Comparison of ENCODE assay signal across 9 cellular contexts in the genomic region with DNA sequence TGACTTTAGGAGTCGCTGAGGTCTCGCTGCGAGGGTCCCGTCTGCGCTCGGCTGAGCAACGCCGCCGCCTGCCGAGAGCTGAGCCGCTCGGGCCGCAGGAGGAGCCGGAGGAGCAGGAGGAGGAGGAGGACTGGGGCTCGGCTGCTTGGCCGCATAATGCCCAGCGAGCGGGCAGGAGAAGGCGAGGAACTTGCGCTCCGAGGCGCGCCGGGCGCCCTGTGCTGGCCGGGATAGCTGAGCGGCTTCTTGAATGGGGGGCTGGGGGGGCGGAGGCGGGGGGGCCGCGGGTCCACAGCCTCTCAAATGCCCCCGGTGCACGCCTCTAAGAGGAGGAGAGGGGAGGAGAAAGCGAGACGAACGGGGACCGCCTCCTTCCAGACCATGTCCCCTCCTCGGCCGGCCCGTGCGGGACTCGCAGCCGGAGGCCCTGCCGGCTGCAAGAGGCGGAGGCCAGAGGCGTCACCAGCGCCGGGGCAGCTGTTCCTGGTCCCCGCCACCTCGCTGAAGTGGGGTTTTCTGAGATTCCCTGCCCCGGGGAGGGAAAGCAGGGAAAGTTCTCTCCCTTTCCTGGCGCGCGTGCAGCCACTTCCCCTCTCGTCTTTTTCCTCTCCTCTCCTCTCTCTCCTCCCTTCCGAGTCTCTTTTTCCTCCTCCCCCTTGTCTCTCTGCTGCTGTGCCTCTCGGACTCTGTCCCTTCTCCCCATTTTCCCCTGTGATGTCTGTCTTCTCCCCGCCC. TPM values are rescaled to one million over a fixed set of nuclear protein-coding genes. Genes with fewer than 3 reads are reported as not detected.
DNase-seq lines count a peak whose midpoint lies in the region; ATAC-seq and TF ChIP-seq lines count a peak whose summit lies in the region.
"Had no signal": no experiment of that assay in that cellular context is flagged by ENCODE, and none has a peak within 500 bp of the region (broad histone marks: within the 10 kb centered on the region; RNA-seq: fewer than 3 reads in every experiment).

A gene with protein sequence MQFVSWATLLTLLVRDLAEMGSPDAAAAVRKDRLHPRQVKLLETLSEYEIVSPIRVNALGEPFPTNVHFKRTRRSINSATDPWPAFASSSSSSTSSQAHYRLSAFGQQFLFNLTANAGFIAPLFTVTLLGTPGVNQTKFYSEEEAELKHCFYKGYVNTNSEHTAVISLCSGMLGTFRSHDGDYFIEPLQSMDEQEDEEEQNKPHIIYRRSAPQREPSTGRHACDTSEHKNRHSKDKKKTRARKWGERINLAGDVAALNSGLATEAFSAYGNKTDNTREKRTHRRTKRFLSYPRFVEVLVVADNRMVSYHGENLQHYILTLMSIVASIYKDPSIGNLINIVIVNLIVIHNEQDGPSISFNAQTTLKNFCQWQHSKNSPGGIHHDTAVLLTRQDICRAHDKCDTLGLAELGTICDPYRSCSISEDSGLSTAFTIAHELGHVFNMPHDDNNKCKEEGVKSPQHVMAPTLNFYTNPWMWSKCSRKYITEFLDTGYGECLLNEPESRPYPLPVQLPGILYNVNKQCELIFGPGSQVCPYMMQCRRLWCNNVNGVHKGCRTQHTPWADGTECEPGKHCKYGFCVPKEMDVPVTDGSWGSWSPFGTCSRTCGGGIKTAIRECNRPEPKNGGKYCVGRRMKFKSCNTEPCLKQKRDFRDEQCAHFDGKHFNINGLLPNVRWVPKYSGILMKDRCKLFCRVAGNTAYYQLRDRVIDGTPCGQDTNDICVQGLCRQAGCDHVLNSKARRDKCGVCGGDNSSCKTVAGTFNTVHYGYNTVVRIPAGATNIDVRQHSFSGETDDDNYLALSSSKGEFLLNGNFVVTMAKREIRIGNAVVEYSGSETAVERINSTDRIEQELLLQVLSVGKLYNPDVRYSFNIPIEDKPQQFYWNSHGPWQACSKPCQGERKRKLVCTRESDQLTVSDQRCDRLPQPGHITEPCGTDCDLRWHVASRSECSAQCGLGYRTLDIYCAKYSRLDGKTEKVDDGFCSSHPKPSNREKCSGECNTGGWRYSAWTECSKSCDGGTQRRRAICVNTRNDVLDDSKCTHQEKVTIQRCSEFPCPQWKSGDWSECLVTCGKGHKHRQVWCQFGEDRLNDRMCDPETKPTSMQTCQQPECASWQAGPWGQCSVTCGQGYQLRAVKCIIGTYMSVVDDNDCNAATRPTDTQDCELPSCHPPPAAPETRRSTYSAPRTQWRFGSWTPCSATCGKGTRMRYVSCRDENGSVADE (N-terminal part only) (minus strand): TSS at position 220 of the 735 bp plus-strand sequence. CDS start 343 bp downstream, outside the sequence.

- peaks cover 6% of the 10 kb centered on the region for H3K4me1 Mint-ChIP-seq in activated CD4-positive, alpha-beta T cell treated with anti-CD3 and anti-CD28 coated beads, Interleukin-2, amount 10 ng/mL, durations not matched to agents 24 days and 14 days

- H3K27me3 ChIP-seq in iPS-20b (ENCODE audit: insufficient read depth, low read length) (peaks cover 85% of the 10 kb centered on the region), gastrocnemius medialis (no peaks in the 10 kb centered on the region)

- in situ Hi-C loops in gastrocnemius medialis (cut with MboI; ENCODE audit: low sequenced_read_pairs in 4 of 4): loop anchor here in 1 of 4 donors (25.0 kb wide), 1 partner anchor 724 kb away; no protein-coding TSS in a partner anchor

- TF ChIP-seq CTCF in cardiac fibroblast (IDR thresholded peaks at IDR 0.05; ENCODE audit: low read depth, low read length) (no peak), gastrocnemius medialis (IDR thresholded peaks at IDR 0.05 in 4 of 5, conservative IDR thresholded peaks at IDR 0.05 in 1 of 5) (peak in 1 of 5 experiments; percentile 13)

- H3K4me3 Mint-ChIP-seq in activated CD4-positive, alpha-beta T cell treated with anti-CD3 and anti-CD28 coated beads, Interleukin-2, amount 10 ng/mL, durations not matched to agents 24 days and 14 days: no peak within 1 kb of the TSS

- no peaks in the 10 kb centered on the region for H3K9me3 Mint-ChIP-seq in activated CD4-positive, alpha-beta T cell treated with anti-CD3 and anti-CD28 coated beads, Interleukin-2, amount 10 ng/mL, durations not matched to agents 24 days and 14 days

- ATAC-seq in gastrocnemius medialis (peak; percentile 14 to 29), GM21576 (IDR thresholded peaks at IDR 0.05; ENCODE audit: unreplicated experiment) (no peak)

- H3K9me3 ChIP-seq in iPS-20b (ENCODE audit: insufficient read depth, low read depth, low read length) (no peaks in the 10 kb centered on the region), gastrocnemius medialis (no peaks in the 10 kb centered on the region)

- H3K4me3 ChIP-seq in cardiac fibroblast (replicated peaks in 1 of 2; ENCODE audit: low read depth in 2 of 2, low read length in 2 of 2) (peak within 1 kb of the TSS; percentile 68 to 85), iPS-20b (ENCODE audit: low read length) (peak within 1 kb of the TSS; percentile 82), gastrocnemius medialis (peak within 1 kb of the TSS; percentile 56 to 95 (median 88))

- peaks cover 45% of the 10 kb centered on the region for H3K27me3 Mint-ChIP-seq in activated CD4-positive, alpha-beta T cell treated with anti-CD3 and anti-CD28 coated beads, Interleukin-2, amount 10 ng/mL, durations not matched to agents 24 days and 14 days

- H3K27ac Mint-ChIP-seq in activated CD4-positive, alpha-beta T cell treated with anti-CD3 and anti-CD28 coated beads, Interleukin-2, amount 10 ng/mL, durations not matched to agents 24 days and 14 days: no peak within 1 kb of the TSS

- H3K4me1 ChIP-seq in iPS-20b (ENCODE audit: insufficient read depth, low read length) (peaks cover 36% of the 10 kb centered on the region), gastrocnemius medialis (peaks cover 9 to 22% of the 10 kb centered on the region in 2 donors)

- intact Hi-C loops in gastrocnemius medialis (cut with DNase I; ENCODE audit: low total_unique reads): loop anchor here (2.0 to 10.0 kb wide), 6 partner anchors 74 to 1537 kb away; a partner anchor contains a TSS
- intact Hi-C loops in activated CD4-positive, alpha-beta T cell treated with anti-CD3 and anti-CD28 coated beads, Interleukin-2, amount 10 ng/mL, durations not matched to agents 24 days and 14 days (cut with micrococcal nuclease): no loop called here

- peak; percentile 84 to 89 for TF ChIP-seq POLR2A in gastrocnemius medialis (IDR thresholded peaks at IDR 0.05)

- DNase-seq in DMS53 (lab: John Stamatoyannopoulos, UW): peak; percentile 29
- no peak for DNase-seq in DMS53 treated with DMSO at 0.1 percent for 48 hours (lab: John Stamatoyannopoulos, UW; ENCODE audit: unreplicated experiment)
- DNase-seq in cardiac fibroblast (ENCODE audit: low read depth in 2 of 2): peak; percentile 73 to 89
- peak; percentile 37 to 52 for DNase-seq in gastrocnemius medialis
- no peak for DNase-seq in effector CD4-positive, alpha-beta T cell
- no peak for DNase-seq in activated CD4-positive, alpha-beta T cell treated with anti-CD3 and anti-CD28 coated beads, Interleukin-2, amount 10 ng/mL, durations not matched to agents 24 days and 14 days

- H3K9ac ChIP-seq in iPS-20b (ENCODE audit: low read depth, low read length): peak within 1 kb of the TSS; percentile 16; the same call in 1 of the 2 replicates

- H3K36me3 ChIP-seq in iPS-20b (ENCODE audit: insufficient read depth, low read depth, low read length) (no peaks in the 10 kb centered on the region), gastrocnemius medialis (no peaks in the 10 kb centered on the region)

- H3K27ac ChIP-seq in iPS-20b (ENCODE audit: low read length): no peak within 1 kb of the TSS
- peak within 1 kb of the TSS; percentile 90 to 97 (median 93) for H3K27ac ChIP-seq in gastrocnemius medialis

- no peaks in the 10 kb centered on the region for H3K36me3 Mint-ChIP-seq in activated CD4-positive, alpha-beta T cell treated with anti-CD3 and anti-CD28 coated beads, Interleukin-2, amount 10 ng/mL, durations not matched to agents 24 days and 14 days (ENCODE audit: low read depth)

RNA-seq across cellular contexts. Expression of the gene that starts here (rescaled TPM):
- 10 to 100 TPM in 3 of 4 donors, 1 to 10 TPM in 1; 4.8 to 49.8 (median 13.4) TPM for total RNA-seq in gastrocnemius medialis
- total RNA-seq in activated CD4-positive, alpha-beta T cell treated with anti-CD3 and anti-CD28 coated beads, Interleukin-2, amount 10 ng/mL, durations not matched to agents 24 days and 14 days: not detected in 2 replicates
- total RNA-seq: T-helper 2 cell treated with Interferon-gamma antibody and Interleukin-4, amounts not matched to agents 100 ng/mL and 5 ng/mL, for 36 hours had no signal

Comparison
In these comparisons a context has a peak if more than half of its experiments do, and no peak if none do; other contexts are left out.
1. DNase-seq: peak in DMS53 (single experiment), cardiac fibroblast (2 of 2) and gastrocnemius medialis (2 of 2); none in DMS53 treated with DMSO at 0.1 percent for 48 hours (single experiment), effector CD4-positive, alpha-beta T cell (single experiment) and activated CD4-positive, alpha-beta T cell treated with anti-CD3 and anti-CD28 coated beads, Interleukin-2, amount 10 ng/mL, durations not matched to agents 24 days and 14 days (single experiment).
2. Peak in every context shown above with its lines, with median percentiles within 50 percentile points of each other: H3K4me3 ChIP-seq.